In the genomic region with DNA sequence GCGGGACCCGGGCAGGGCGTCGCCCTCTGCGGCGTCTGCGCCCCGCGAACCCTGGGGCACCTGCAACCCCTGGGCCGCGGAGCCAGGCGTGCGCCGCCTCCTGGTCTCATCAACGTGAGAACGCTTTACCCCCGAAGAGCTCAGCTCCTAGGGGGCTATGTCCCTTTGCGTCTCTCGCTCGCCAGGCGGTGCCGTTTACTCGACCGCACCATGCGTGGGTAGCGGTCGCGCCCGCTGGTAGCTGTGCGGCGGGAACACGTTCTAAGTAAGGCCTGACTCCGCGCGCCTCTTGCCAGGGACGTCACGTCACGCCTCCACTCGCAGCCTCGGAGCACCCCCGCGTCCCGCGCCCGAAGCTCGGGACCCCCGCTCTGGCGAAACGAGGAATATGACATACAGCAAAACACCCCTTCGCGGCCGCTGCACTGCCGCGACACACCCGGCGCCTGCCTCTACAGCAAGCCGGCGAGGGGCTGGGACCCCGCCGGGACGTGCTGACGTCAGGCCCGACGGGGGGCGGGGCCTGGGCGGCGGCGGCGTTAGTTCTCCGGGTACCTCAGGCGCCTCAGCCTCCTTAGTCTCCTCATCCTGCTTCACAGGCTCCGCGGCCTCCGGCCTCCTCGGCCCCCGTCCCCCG, we compare ENCODE assay signal across 8 cellular contexts. TPM values are rescaled to one million over a fixed set of nuclear protein-coding genes. Genes with fewer than 3 reads are reported as not detected.
DNase-seq lines count a peak whose midpoint lies in the region; ATAC-seq and TF ChIP-seq lines count a peak whose summit lies in the region.

A gene with protein sequence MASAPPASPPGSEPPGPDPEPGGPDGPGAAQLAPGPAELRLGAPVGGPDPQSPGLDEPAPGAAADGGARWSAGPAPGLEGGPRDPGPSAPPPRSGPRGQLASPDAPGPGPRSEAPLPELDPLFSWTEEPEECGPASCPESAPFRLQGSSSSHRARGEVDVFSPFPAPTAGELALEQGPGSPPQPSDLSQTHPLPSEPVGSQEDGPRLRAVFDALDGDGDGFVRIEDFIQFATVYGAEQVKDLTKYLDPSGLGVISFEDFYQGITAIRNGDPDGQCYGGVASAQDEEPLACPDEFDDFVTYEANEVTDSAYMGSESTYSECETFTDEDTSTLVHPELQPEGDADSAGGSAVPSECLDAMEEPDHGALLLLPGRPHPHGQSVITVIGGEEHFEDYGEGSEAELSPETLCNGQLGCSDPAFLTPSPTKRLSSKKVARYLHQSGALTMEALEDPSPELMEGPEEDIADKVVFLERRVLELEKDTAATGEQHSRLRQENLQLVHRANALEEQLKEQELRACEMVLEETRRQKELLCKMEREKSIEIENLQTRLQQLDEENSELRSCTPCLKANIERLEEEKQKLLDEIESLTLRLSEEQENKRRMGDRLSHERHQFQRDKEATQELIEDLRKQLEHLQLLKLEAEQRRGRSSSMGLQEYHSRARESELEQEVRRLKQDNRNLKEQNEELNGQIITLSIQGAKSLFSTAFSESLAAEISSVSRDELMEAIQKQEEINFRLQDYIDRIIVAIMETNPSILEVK (plus strand): TSS at position 568 of the 637 bp plus-strand sequence. CDS start 358 bp downstream, outside the sequence.

- intact Hi-C loops in right cardiac atrium (cut with DNase I) (no loop called here), aorta (cut with DNase I) (no loop called here)

- peak within 1 kb of the TSS; percentile 38 for H3K27ac ChIP-seq in angular gyrus (ENCODE audit: low read depth, low read length)
- peak within 1 kb of the TSS; percentile 91 for H3K27ac ChIP-seq in right cardiac atrium (ENCODE audit: low read length)
- H3K27ac ChIP-seq in aorta (ENCODE audit: low read depth in 1 of 2, low read length in 2 of 2): peak within 1 kb of the TSS; percentile 26 to 62

- H3K27me3 ChIP-seq in right cardiac atrium (ENCODE audit: control insufficient read depth, insufficient read depth): no peaks in the 10 kb centered on the region
- H3K27me3 ChIP-seq in aorta (ENCODE audit: control insufficient read depth in 1 of 2, insufficient read depth in 2 of 2, low read length in 1 of 2): no peaks in the 10 kb centered on the region

- peak within 1 kb of the TSS; percentile 97 for H3K4me3 ChIP-seq in right cardiac atrium (ENCODE audit: low read length)
- peak within 1 kb of the TSS; percentile 93 to 96 for H3K4me3 ChIP-seq in aorta (ENCODE audit: low read length in 2 of 2)

- peaks cover 6% of the 10 kb centered on the region for H3K4me1 ChIP-seq in right cardiac atrium (ENCODE audit: control insufficient read depth, insufficient read depth, low read length)
- H3K4me1 ChIP-seq in aorta (ENCODE audit: control insufficient read depth in 1 of 2, insufficient read depth in 2 of 2, low read length in 2 of 2): no peaks in the 10 kb centered on the region

- DNase-seq in NCI-H1417 (lab: John Stamatoyannopoulos, UW): peak; percentile 86 to 95 (median 91)
- DNase-seq in T-helper 2 cell: peak; percentile 69 to 90 (median 74)
- peak; percentile 86 to 95 (median 93) for DNase-seq in right cardiac atrium
- no peak for DNase-seq in renal cortical epithelial cell (ENCODE audit: low read depth)
- peak; percentile 87 to 93 for DNase-seq in aorta

- ATAC-seq in HG02623 (IDR thresholded peaks at IDR 0.05; ENCODE audit: unreplicated experiment) (peak; percentile 83), right cardiac atrium (peak; percentile 93 to 94), aorta (ENCODE audit: low FRiP score) (peak; percentile 90)

- H3K36me3 ChIP-seq in aorta (ENCODE audit: control insufficient read depth in 1 of 2, insufficient read depth in 2 of 2, low read length in 1 of 2): peaks cover 0 to 2% of the 10 kb centered on the region in 2 donors

- TF ChIP-seq CTCF in GM12873 (IDR thresholded peaks at IDR 0.05; ENCODE audit: insufficient read depth, low read depth, low read length, missing control alignments): peak; percentile 39

- H3K9me3 ChIP-seq in right cardiac atrium (ENCODE audit: control insufficient read depth, low read length) (no peaks in the 10 kb centered on the region), aorta (ENCODE audit: control insufficient read depth, low read length) (no peaks in the 10 kb centered on the region)

- under 1% methylated on average over 77 of the region's 77 CpGs for WGBS in right cardiac atrium
- 0 to 1% methylated on average over 72 to 77 of the region's 77 CpGs for WGBS in aorta, 2 donors

RNA-seq across cellular contexts. Expression of the gene that starts here (rescaled TPM):
- total RNA-seq in right cardiac atrium: 10 to 100 TPM; 32.2 to 44.6 (median 38.4) TPM
- polyA plus RNA-seq in right cardiac atrium: 25.1 TPM
- total RNA-seq in renal cortical epithelial cell: 20.5 and 72.5 TPM in 2 replicates
- 10 to 100 TPM; 60.5 to 63.3 TPM for total RNA-seq in aorta
- 10 to 100 TPM; 22.0 to 68.8 TPM for polyA plus RNA-seq in aorta

Comparison
In these comparisons a context has a peak if more than half of its experiments do, and no peak if none do; other contexts are left out.
1. H3K27ac ChIP-seq: peak in every context shown above with its lines; median percentile 91 in right cardiac atrium; 44 in aorta; 38 in angular gyrus.